ENCODE assay signal across 8 cellular contexts in genomic region chr5:157459715-157460599, GRCh38. TPM values are rescaled to one million over a fixed set of nuclear protein-coding genes. Genes with fewer than 3 reads are reported as not detected.
DNase-seq lines count a peak whose midpoint lies in the region; ATAC-seq, FAIRE-seq and TF ChIP-seq lines count a peak whose summit lies in the region.

Gene NIPAL4, plus strand, starts transcription at chr5:157460213. Its CDS starts 108 bp downstream, at chr5:157460321.

- peak within 1 kb of the TSS; percentile 81 for H3K9ac ChIP-seq in keratinocyte (ENCODE audit: control insufficient read depth, extremely low read depth, insufficient read depth, low read length)

- H3K9me3 ChIP-seq in RWPE2 (ENCODE audit: severe bottlenecking) (no peaks in the 10 kb centered on the region), keratinocyte (ENCODE audit: control insufficient read depth, low read depth, low read length) (no peaks in the 10 kb centered on the region)

- peak within 1 kb of the TSS; percentile 82 for H2AFZ ChIP-seq in keratinocyte (ENCODE audit: control insufficient read depth, low read length)

- no peaks in the 10 kb centered on the region for H3K36me3 ChIP-seq in RWPE2 (ENCODE audit: low read depth)
- peaks cover 0 to 16% of the 10 kb centered on the region in 2 experiments for H3K36me3 ChIP-seq in keratinocyte (ENCODE audit: control insufficient read depth in 2 of 2, extremely low read depth in 1 of 2, insufficient read depth in 2 of 2, low read length in 2 of 2)

- H3K79me2 ChIP-seq in keratinocyte (ENCODE audit: control insufficient read depth, insufficient read depth, low read length) = no peaks in the 10 kb centered on the region

- H4K20me1 ChIP-seq in keratinocyte (ENCODE audit: control insufficient read depth, extremely low read depth, insufficient read depth, low read length) = no peaks in the 10 kb centered on the region

- peak; percentile 53 for ATAC-seq in RWPE2 (ENCODE audit: low read depth)
- ATAC-seq in HG03135 (IDR thresholded peaks at IDR 0.05; ENCODE audit: unreplicated experiment) = no peak
- ATAC-seq in HG02588 (IDR thresholded peaks at IDR 0.05; ENCODE audit: unreplicated experiment) = no peak

- H3K9me1 ChIP-seq in keratinocyte (ENCODE audit: control insufficient read depth, extremely low read depth, insufficient read depth, low read length) = no peaks in the 10 kb centered on the region

- DNase-seq in CD1c-positive myeloid dendritic cell (ENCODE audit: extremely low spot score) = peak; percentile 23
- peak; percentile 56 for DNase-seq in RWPE2 (ENCODE audit: low spot score)
- no peak for DNase-seq in keratinocyte (ENCODE audit: low read depth, low spot score)
- peak; percentile 9 to 25 for DNase-seq in stimulated activated CD4-positive, alpha-beta T cell treated with anti-CD3 and anti-CD28 coated beads, Interleukin-15, amount 100 ng/mL, for 48 hours (ENCODE audit: low read depth in 2 of 2)
- no peak for DNase-seq in GDM1 (lab: John Stamatoyannopoulos, UW)

- peaks cover 34% of the 10 kb centered on the region for H3K4me1 ChIP-seq in RWPE2 (ENCODE audit: insufficient read depth, poor library complexity, severe bottlenecking)
- peaks cover 40% of the 10 kb centered on the region for H3K4me1 ChIP-seq in keratinocyte (ENCODE audit: control insufficient read depth, extremely low read depth, insufficient read depth, low read length)

- H3K4me3 ChIP-seq in RWPE2 (ENCODE audit: severe bottlenecking) (peak within 1 kb of the TSS; percentile 37), keratinocyte (ENCODE audit: control insufficient read depth in 2 of 3, extremely low read depth in 1 of 3, insufficient read depth in 2 of 3, low read depth in 1 of 3, low read length in 3 of 3) (peak within 1 kb of the TSS; percentile 59 to 80 (median 80))

- H3K27ac Mint-ChIP-seq in brain = no peak within 1 kb of the TSS

- peak within 1 kb of the TSS; percentile 63 to 76 (median 71) for H3K4me3 Mint-ChIP-seq in brain

- no peaks in the 10 kb centered on the region for H3K9me3 Mint-ChIP-seq in brain

- no peaks in the 10 kb centered on the region for H3K36me3 Mint-ChIP-seq in brain

- H3K27me3 Mint-ChIP-seq in brain = peaks cover 25% of the 10 kb centered on the region

- H3K27me3 ChIP-seq in RWPE2 (ENCODE audit: insufficient read depth, poor library complexity, severe bottlenecking) (no peaks in the 10 kb centered on the region), keratinocyte (ENCODE audit: control insufficient read depth, extremely low read depth, insufficient read depth, low read length) (no peaks in the 10 kb centered on the region)

- no peak for FAIRE-seq in keratinocyte (lab: Jason Lieb, UNC)

- H3K4me1 Mint-ChIP-seq in brain = peaks cover 42% of the 10 kb centered on the region

- no peak for TF ChIP-seq CTCF in RWPE2 (IDR thresholded peaks at IDR 0.05; ENCODE audit: poor library complexity, severe bottlenecking)
- TF ChIP-seq CTCF in brain (conservative IDR thresholded peaks at IDR 0.05) = no peak
- TF ChIP-seq CTCF in keratinocyte (optimal IDR thresholded peaks at IDR 0.05 in 1 of 3, IDR thresholded peaks at IDR 0.05 in 1 of 3, conservative IDR thresholded peaks at IDR 0.05 in 1 of 3; ENCODE audit: extremely low read depth in 1 of 3, insufficient read depth in 2 of 3, low read length in 3 of 3) = no peak

- H3K27ac ChIP-seq in RWPE2 (ENCODE audit: poor library complexity, severe bottlenecking) = no peak within 1 kb of the TSS
- peak within 1 kb of the TSS; percentile 98 for H3K27ac ChIP-seq in keratinocyte (ENCODE audit: control insufficient read depth, insufficient read depth, low read length)

- H3K4me2 ChIP-seq in keratinocyte (ENCODE audit: control insufficient read depth, extremely low read depth, insufficient read depth, low read depth, low read length) = peak within 1 kb of the TSS; percentile 97

- dilution Hi-C loops in keratinocyte (cut with MboI; ENCODE audit: extremely low pct_ligation_motif_present, low sequenced_read_pairs) = no loop called here

RNA-seq across cellular contexts. Expression of gene NIPAL4, which starts in this region (rescaled TPM):
- polyA plus RNA-seq in brain (ENCODE audit: insufficient read depth, low read depth, low replicate concordance) = 4.3 TPM
- 8.2 to 12.6 TPM (median 10.3 TPM) in 3 replicates for polyA plus RNA-seq in keratinocyte
- polyA plus RNA-seq in keratinocyte (2011; ENCODE audit: low read depth) = 30.0 TPM
- polyA plus RNA-seq in keratinocyte (2011; cell fraction: cytosol; rRNA removed) = 9.5 and 13.2 TPM in 2 replicates
- 17.8 and 19.2 TPM in 2 replicates for polyA plus RNA-seq in keratinocyte (2011; cell fraction: nucleus; rRNA removed)
- 11.3 and 73.1 TPM in 2 replicates for polyA plus RNA-seq in keratinocyte (2012; ENCODE audit: low replicate concordance)
- 13.3 to 25.7 TPM (median 13.8 TPM) in 3 replicates for polyA minus RNA-seq in keratinocyte
- polyA minus RNA-seq in keratinocyte (2011; cell fraction: cytosol; rRNA and poly(A)+ RNA removed) = 9.4 TPM
- 7.9 and 10.2 TPM in 2 replicates for polyA minus RNA-seq in keratinocyte (2011; cell fraction: nucleus; rRNA and poly(A)+ RNA removed)

Comparison
In these comparisons a context has a peak if more than half of its experiments do, and no peak if none do; other contexts are left out.
1. DNase-seq: peak in CD1c-positive myeloid dendritic cell (single experiment), RWPE2 (single experiment) and stimulated activated CD4-positive, alpha-beta T cell treated with anti-CD3 and anti-CD28 coated beads, Interleukin-15, amount 100 ng/mL, for 48 hours (2 of 2); none in keratinocyte (single experiment) and GDM1 (single experiment).